18 cellular contexts compared by ENCODE assay signal in genomic region chr1:116875391-116875790, GRCh38.
"Had no signal": no experiment of that assay in that cellular context is flagged by ENCODE, and none has a peak within 500 bp of the region (broad histone marks: within the 10 kb centered on the region; RNA-seq: fewer than 3 reads in every experiment).

No MANE protein-coding gene starts in this region.

- ATAC-seq: activated naive CD4-positive, alpha-beta T cell treated with anti-CD3 and anti-CD28 coated beads, Interleukin-2, amount 50 U/mL, for 72 hours; left cardiac atrium; right lobe of liver had no signal

- H3K36me3 ChIP-seq: esophagus muscularis mucosa, right lobe of liver, tibial nerve had no signal

- H3K36me3 Mint-ChIP-seq: brain, naive B cell had no signal

- H3K27me3 Mint-ChIP-seq: brain; stimulated activated naive CD8-positive, alpha-beta T cell treated with anti-CD3 and anti-CD28 coated beads, Interleukin-15, Interleukin-2, amounts not matched to agents 100 ng/mL and 50 ng/mL, for 24 hours had no signal

- H3K4me3 ChIP-seq: esophagus muscularis mucosa, right lobe of liver, skin epidermis, tibial nerve had no signal

- DNase-seq: activated CD4-positive, alpha-beta T cell treated with anti-CD3 and anti-CD28 coated beads for 1 hour; activated T-cell treated with anti-CD3 and anti-CD28 coated beads, Interleukin-2, amount 50 U/mL, for 1 hour; aorta; central memory CD4-positive, alpha-beta T cell; effector memory CD4-positive, alpha-beta T cell; hippocampal formation; left cardiac atrium; naive B cell; right lobe of liver; stimulated activated CD4-positive, alpha-beta T cell treated with anti-CD3 and anti-CD28 coated beads, Interleukin-1b, Interleukin-23, amount 100 ng/mL, for 48 hours had no signal

- H3K4me3 Mint-ChIP-seq: brain; naive B cell; neural crest cell; stimulated activated naive CD8-positive, alpha-beta T cell treated with anti-CD3 and anti-CD28 coated beads, Interleukin-15, Interleukin-2, amounts not matched to agents 100 ng/mL and 50 ng/mL, for 24 hours had no signal

- H3K9me3 ChIP-seq: esophagus muscularis mucosa, right lobe of liver, tibial nerve had no signal

- H3K27ac ChIP-seq: esophagus muscularis mucosa, right lobe of liver, tibial nerve, VCaP had no signal

- H3K27ac Mint-ChIP-seq: activated naive CD4-positive, alpha-beta T cell treated with anti-CD3 and anti-CD28 coated beads, Interleukin-2, amount 50 U/mL, for 72 hours; naive B cell; stimulated activated naive CD8-positive, alpha-beta T cell treated with anti-CD3 and anti-CD28 coated beads, Interleukin-15, Interleukin-2, amounts not matched to agents 100 ng/mL and 50 ng/mL, for 24 hours had no signal

- H3K27me3 ChIP-seq: esophagus muscularis mucosa, right lobe of liver, tibial nerve had no signal

- H3K4me1 Mint-ChIP-seq: naive B cell had no signal

- H3K9me3 Mint-ChIP-seq: stimulated activated naive CD8-positive, alpha-beta T cell treated with anti-CD3 and anti-CD28 coated beads, Interleukin-15, Interleukin-2, amounts not matched to agents 100 ng/mL and 50 ng/mL, for 24 hours had no signal
